Comparison of ENCODE assay signal across 12 cellular contexts in the genomic region with DNA sequence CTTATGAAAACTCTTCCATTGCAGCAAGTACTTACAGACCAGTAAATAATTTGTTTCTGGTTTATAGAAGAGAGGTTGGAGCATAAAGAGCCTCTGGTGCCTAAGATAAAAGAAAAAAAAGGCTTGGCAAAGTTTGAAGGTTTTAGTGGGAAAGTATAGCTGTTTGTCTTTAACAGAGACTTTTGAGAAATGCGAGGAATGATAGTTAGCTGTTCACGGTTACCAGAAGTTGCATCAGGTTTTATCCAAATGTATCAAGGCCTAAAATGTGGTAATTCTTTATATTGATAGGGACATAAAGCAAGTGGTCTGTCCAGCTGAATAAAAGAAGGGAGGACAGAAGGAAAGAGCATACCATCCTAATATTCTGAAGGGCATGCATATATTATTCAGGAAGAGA. TPM values are rescaled to one million over a fixed set of nuclear protein-coding genes. Genes with fewer than 3 reads are reported as not detected.
DNase-seq lines count a peak whose midpoint lies in the region; ATAC-seq and TF ChIP-seq lines count a peak whose summit lies in the region.
"Had no signal": no experiment of that assay in that cellular context is flagged by ENCODE, and none has a peak within 500 bp of the region (broad histone marks: within the 10 kb centered on the region; RNA-seq: fewer than 3 reads in every experiment).

No MANE protein-coding gene starts in this region.

- 77 to 81% methylated on average over 2 of the region's 2 CpGs for whole genome bisulfite sequencing in thyroid gland, 2 donors

- intact Hi-C loops in thyroid gland (cut with DNase I): no loop called here

- no peak for ATAC-seq in activated naive CD8-positive, alpha-beta T cell treated with anti-CD3 and anti-CD28 coated beads, Interleukin-2, amount 50 U/mL, for 24 hours

- H3K9me3 ChIP-seq in thyroid gland: no peaks in the 10 kb centered on the region
- H3K9me3 ChIP-seq: stomach had no signal

- no peak overlapping the region for H3K4me3 ChIP-seq in thyroid gland (replicated peaks in 1 of 3)
- H3K4me3 ChIP-seq: stomach had no signal

- H3K36me3 ChIP-seq in thyroid gland: peaks cover 0 to 3% of the 10 kb centered on the region in 2 donors

- no peaks in the 10 kb centered on the region for H3K27me3 ChIP-seq in thyroid gland
- H3K27me3 ChIP-seq: stomach had no signal

- in situ Hi-C loops in ACHN (cut with HindIII; ENCODE audit: low pct_ligation_motif_present, low pct_unique_long_range_greater_than_20kb, low sequenced_read_pairs): no loop called here

- H3K4me1 ChIP-seq in thyroid gland: peaks cover 0 to 7% of the 10 kb centered on the region in 2 donors

- H3K4me3 Mint-ChIP-seq in activated naive CD8-positive, alpha-beta T cell treated with anti-CD3 and anti-CD28 coated beads, Interleukin-2, amount 50 U/mL, for 24 hours: no peak overlapping the region
- no peak overlapping the region for H3K4me3 Mint-ChIP-seq in progenitor cell of endocrine pancreas (ENCODE audit: low read depth)
- H3K4me3 Mint-ChIP-seq: activated naive CD8-positive, alpha-beta T cell treated with anti-CD3 and anti-CD28 coated beads, Interleukin-2, amount 10 ng/mL, durations not matched to agents 7 days and 5 days had no signal

- H3K4me1 Mint-ChIP-seq in activated naive CD8-positive, alpha-beta T cell treated with anti-CD3 and anti-CD28 coated beads, Interleukin-2, amount 50 U/mL, for 24 hours: peaks cover 40% of the 10 kb centered on the region
- H3K4me1 Mint-ChIP-seq in progenitor cell of endocrine pancreas (ENCODE audit: low read depth): peaks cover 4% of the 10 kb centered on the region

- peak overlapping the region; percentile 49 for H3K27ac Mint-ChIP-seq in activated naive CD8-positive, alpha-beta T cell treated with anti-CD3 and anti-CD28 coated beads, Interleukin-2, amount 50 U/mL, for 24 hours
- H3K27ac Mint-ChIP-seq in progenitor cell of endocrine pancreas: no peak overlapping the region
- H3K27ac Mint-ChIP-seq: activated naive CD8-positive, alpha-beta T cell treated with anti-CD3 and anti-CD28 coated beads, Interleukin-2, amount 10 ng/mL, durations not matched to agents 7 days and 5 days had no signal

- TF ChIP-seq POLR2A in thyroid gland (IDR thresholded peaks at IDR 0.05): no peak

- no peaks in the 10 kb centered on the region for H3K27me3 Mint-ChIP-seq in activated naive CD8-positive, alpha-beta T cell treated with anti-CD3 and anti-CD28 coated beads, Interleukin-2, amount 50 U/mL, for 24 hours
- no peaks in the 10 kb centered on the region for H3K27me3 Mint-ChIP-seq in progenitor cell of endocrine pancreas
- H3K27me3 Mint-ChIP-seq: activated naive CD8-positive, alpha-beta T cell treated with anti-CD3 and anti-CD28 coated beads, Interleukin-2, amount 10 ng/mL, durations not matched to agents 7 days and 5 days had no signal

- peak; percentile 19 for DNase-seq in ACHN
- peak; percentile 53 for DNase-seq in GM04503 (ENCODE audit: low read depth)
- no peak for DNase-seq in activated naive CD8-positive, alpha-beta T cell treated with anti-CD3 and anti-CD28 coated beads, Interleukin-2, amount 50 U/mL, for 24 hours
- DNase-seq in iris pigment epithelial cell (ENCODE audit: low read depth): peak; percentile 73
- no peak for DNase-seq in cerebellar cortex (ENCODE audit: low spot score)
- DNase-seq in progenitor cell of endocrine pancreas (ENCODE audit: low spot score, unreplicated experiment): no peak
- DNase-seq in SIG-M5 treated with dmso at 0.1 percent for 504 hours (lab: John Stamatoyannopoulos, UW; ENCODE audit: unreplicated experiment): no peak
- no peak for DNase-seq in thyroid gland
- DNase-seq: activated naive CD8-positive, alpha-beta T cell treated with anti-CD3 and anti-CD28 coated beads, Interleukin-2, amount 10 ng/mL, durations not matched to agents 7 days and 5 days; islet precursor cell; NCI-H774; stomach had no signal

- no peak for TF ChIP-seq CTCF in progenitor cell of endocrine pancreas (IDR thresholded peaks at IDR 0.05; ENCODE audit: unreplicated experiment)
- no peak for TF ChIP-seq CTCF in thyroid gland (IDR thresholded peaks at IDR 0.05)

- no peaks in the 10 kb centered on the region for H3K9me3 Mint-ChIP-seq in activated naive CD8-positive, alpha-beta T cell treated with anti-CD3 and anti-CD28 coated beads, Interleukin-2, amount 50 U/mL, for 24 hours
- H3K9me3 Mint-ChIP-seq in progenitor cell of endocrine pancreas (ENCODE audit: low read depth): no peaks in the 10 kb centered on the region
- H3K9me3 Mint-ChIP-seq: activated naive CD8-positive, alpha-beta T cell treated with anti-CD3 and anti-CD28 coated beads, Interleukin-2, amount 10 ng/mL, durations not matched to agents 7 days and 5 days had no signal

- H3K36me3 Mint-ChIP-seq in activated naive CD8-positive, alpha-beta T cell treated with anti-CD3 and anti-CD28 coated beads, Interleukin-2, amount 50 U/mL, for 24 hours (ENCODE audit: low read depth): peaks cover 23% of the 10 kb centered on the region
- peaks cover 4% of the 10 kb centered on the region for H3K36me3 Mint-ChIP-seq in progenitor cell of endocrine pancreas (ENCODE audit: insufficient read depth)

- no peak overlapping the region for H3K27ac ChIP-seq in thyroid gland
- H3K27ac ChIP-seq: stomach had no signal

RNA-seq across cellular contexts. Expression of a gene that starts 29.3 kb away (rescaled TPM):
- 24.4 and 25.7 TPM in 2 replicates for total RNA-seq in progenitor cell of endocrine pancreas
- 10 to 100 TPM; 36.2 to 40.9 (median 37.9) TPM for total RNA-seq in thyroid gland

Comparison
In these comparisons a context has a peak if more than half of its experiments do, and no peak if none do; other contexts are left out.
1. DNase-seq: peak in ACHN (single experiment), GM04503 (single experiment) and iris pigment epithelial cell (single experiment); none in activated naive CD8-positive, alpha-beta T cell treated with anti-CD3 and anti-CD28 coated beads, Interleukin-2, amount 50 U/mL, for 24 hours (single experiment), cerebellar cortex (single experiment), progenitor cell of endocrine pancreas (single experiment), SIG-M5 treated with dmso at 0.1 percent for 504 hours (single experiment) and thyroid gland (0 of 2).